In genomic region chr21:39347537-39347936, GRCh38 we compare ENCODE assay signal across 8 cellular contexts. TPM values are rescaled to one million over a fixed set of nuclear protein-coding genes. Genes with fewer than 3 reads are reported as not detected.
DNase-seq lines count a peak whose midpoint lies in the region; ATAC-seq and TF ChIP-seq lines count a peak whose summit lies in the region.

No MANE protein-coding gene starts in this region.

- H3K9me3 ChIP-seq in OCI-LY3 (ENCODE audit: insufficient read depth, low read length) (no peaks in the 10 kb centered on the region), endocrine pancreas (ENCODE audit: control insufficient read depth, low read length) (no peaks in the 10 kb centered on the region), neuronal stem cell (replicated peaks in 1 of 2; ENCODE audit: control insufficient read depth in 2 of 2, insufficient read depth in 1 of 2, low read depth in 1 of 2, low read length in 2 of 2) (no peaks in the 10 kb centered on the region)

- no peak overlapping the region for H3K23ac ChIP-seq in neuronal stem cell (ENCODE audit: low read depth, low read length, poor library complexity)

- intact Hi-C loops in Calu3 (cut with micrococcal nuclease; ENCODE audit: unreplicated experiment): loop anchor here (5.0 kb wide), 1 partner anchor 35 kb away; the partner anchor contains the start of gene BRWD1

- no peak overlapping the region for H4K91ac ChIP-seq in neuronal stem cell (ENCODE audit: low read depth, low read length, poor library complexity)

- H3K79me1 ChIP-seq in neuronal stem cell (ENCODE audit: low read depth, low read length): no peaks in the 10 kb centered on the region

- H3K27ac ChIP-seq in OCI-LY3 (ENCODE audit: low read length): no peak overlapping the region
- no peak overlapping the region for H3K27ac ChIP-seq in neuronal stem cell (replicated peaks; ENCODE audit: low read length)

- H3K4me3 Mint-ChIP-seq in Calu3 (ENCODE audit: low read depth, unreplicated experiment): peak overlapping the region; percentile 72

- H2BK15ac ChIP-seq in neuronal stem cell (ENCODE audit: low read length): no peak overlapping the region

- H3K4me1 ChIP-seq in OCI-LY3 (ENCODE audit: low read length) (peaks cover 21% of the 10 kb centered on the region), endocrine pancreas (ENCODE audit: control insufficient read depth, insufficient read depth, low read length) (peaks cover 22% of the 10 kb centered on the region), neuronal stem cell (ENCODE audit: control insufficient read depth in 2 of 2, insufficient read depth in 1 of 2, low read depth in 1 of 2, low read length in 2 of 2) (peaks cover 4 to 20% of the 10 kb centered on the region in 2 donors)

- no peak overlapping the region for H3K14ac ChIP-seq in neuronal stem cell (ENCODE audit: low read length)

- peak overlapping the region; percentile 89 for H3K4me3 ChIP-seq in OCI-LY3 (ENCODE audit: low read length)
- H3K4me3 ChIP-seq in endocrine pancreas (ENCODE audit: control insufficient read depth, insufficient read depth, low read length): peak overlapping the region; percentile 85
- H3K4me3 ChIP-seq in neuronal stem cell (ENCODE audit: low read length in 2 of 2): peak overlapping the region; percentile 78 to 95

- H2AK5ac ChIP-seq in neuronal stem cell (ENCODE audit: low read depth, low read length): no peak overlapping the region

- H3K4me1 Mint-ChIP-seq in Calu3 (ENCODE audit: low read depth, unreplicated experiment): peaks cover 34% of the 10 kb centered on the region

- H2BK12ac ChIP-seq in neuronal stem cell (ENCODE audit: low read length): no peak overlapping the region

- no peak overlapping the region for H3K27ac Mint-ChIP-seq in Calu3 (ENCODE audit: unreplicated experiment)

- peak overlapping the region; percentile 76 for H3K9ac ChIP-seq in OCI-LY3 (ENCODE audit: low read length)
- H3K9ac ChIP-seq in endocrine pancreas (ENCODE audit: control insufficient read depth, insufficient read depth, low read length): peak overlapping the region; percentile 5
- H3K9ac ChIP-seq in neuronal stem cell (ENCODE audit: low read depth, low read length, poor library complexity): no peak overlapping the region

- H3K79me2 ChIP-seq in OCI-LY3 (ENCODE audit: low read length): peaks cover 42% of the 10 kb centered on the region

- WGBS in neuronal stem cell (ENCODE audit: extremely low coverage in 2 of 2, insufficient read length in 2 of 2, insufficient replicate concordance in 1 of 2), 2 donors: no CpG with 5 or more reads among the region's 10 CpGs

- H3K36me3 ChIP-seq in OCI-LY3 (replicated peaks; ENCODE audit: low read depth, low read length) (peaks cover 41% of the 10 kb centered on the region), endocrine pancreas (ENCODE audit: control insufficient read depth, insufficient read depth, low read length) (peaks cover 3% of the 10 kb centered on the region), neuronal stem cell (replicated peaks in 1 of 2; ENCODE audit: control insufficient read depth in 2 of 2, insufficient read depth in 2 of 2, low read length in 2 of 2) (peaks cover 20 to 54% of the 10 kb centered on the region in 2 donors)

- H3K18ac ChIP-seq in neuronal stem cell (ENCODE audit: low read length): no peak overlapping the region

- no peak overlapping the region for H2BK5ac ChIP-seq in neuronal stem cell (ENCODE audit: low read length)

- H3K4ac ChIP-seq in neuronal stem cell (ENCODE audit: low read length): no peak overlapping the region

- no peak overlapping the region for H2AFZ ChIP-seq in OCI-LY3 (ENCODE audit: low read depth, low read length)
- no peak overlapping the region for H2AFZ ChIP-seq in neuronal stem cell (ENCODE audit: low read length)

- CTCF ChIA-PET in Calu3 (lab: Charles Lee): interaction anchor here (1.5 kb wide), 1 partner anchor 40 kb away, joined by 11 read pairs; no protein-coding TSS in a partner anchor

- peaks cover 22% of the 10 kb centered on the region for H4K20me1 ChIP-seq in OCI-LY3 (ENCODE audit: insufficient read depth, low read length)

- no peak overlapping the region for H2BK120ac ChIP-seq in neuronal stem cell (ENCODE audit: low read depth, low read length)

- TF ChIP-seq CTCF in Calu3 (IDR thresholded peaks at IDR 0.05; ENCODE audit: unreplicated experiment) (no peak), OCI-LY3 (IDR thresholded peaks at IDR 0.05; ENCODE audit: low read depth, low read length) (no peak)

- H3K36me3 Mint-ChIP-seq in Calu3 (ENCODE audit: insufficient read depth, unreplicated experiment): peaks cover 62% of the 10 kb centered on the region

- H4K8ac ChIP-seq in neuronal stem cell (ENCODE audit: low read depth, low read length): no peak overlapping the region

- no peak for ATAC-seq in GM21723 (IDR thresholded peaks at IDR 0.05; ENCODE audit: unreplicated experiment)

- DNase-seq in Calu3: no peak
- no peak for DNase-seq in neuronal stem cell (ENCODE audit: low spot score)
- DNase-seq in effector CD4-positive, alpha-beta T cell: no peak
- no peak for DNase-seq in NCI-H2081 (lab: John Stamatoyannopoulos, UW)
- no peak for DNase-seq in DMS153 treated with DMSO at 0.1 percent for 48 hours (lab: John Stamatoyannopoulos, UW; ENCODE audit: unreplicated experiment)

- H3K27me3 Mint-ChIP-seq in Calu3 (ENCODE audit: unreplicated experiment): no peaks in the 10 kb centered on the region

- no peaks in the 10 kb centered on the region for H3K9me3 Mint-ChIP-seq in Calu3 (ENCODE audit: low read depth, unreplicated experiment)

- no peaks in the 10 kb centered on the region for H3K27me3 ChIP-seq in OCI-LY3 (ENCODE audit: low read depth, low read length)
- no peaks in the 10 kb centered on the region for H3K27me3 ChIP-seq in endocrine pancreas (ENCODE audit: control insufficient read depth, insufficient read depth, low read length)
- H3K27me3 ChIP-seq in neuronal stem cell (ENCODE audit: control insufficient read depth in 3 of 3, insufficient read depth in 3 of 3, low read depth in 1 of 3, low read length in 3 of 3): no peaks in the 10 kb centered on the region

- H3K4me2 ChIP-seq in OCI-LY3 (ENCODE audit: low read length): peak overlapping the region; percentile 83
- H3K4me2 ChIP-seq in neuronal stem cell (ENCODE audit: insufficient read depth, low read length, poor library complexity, severe bottlenecking): peak overlapping the region; percentile 65

- TSS peak; percentile 28 for BruUV-seq in Calu3 (replicated peaks; lab: Mats Ljungman, UMichigan)

RNA-seq across cellular contexts. Expression of gene HMGN1, which starts 1.4 kb away (rescaled TPM):
- total RNA-seq in Calu3 (2022): 244 and 262 TPM in 2 replicates
- 572 TPM for polyA plus RNA-seq in neuronal stem cell (2013, experiment 1 of 2)
- polyA plus RNA-seq in neuronal stem cell (2013, experiment 2 of 2): 584 TPM

RNA-seq across cellular contexts. Expression of gene BRWD1, which starts 34.1 kb away (rescaled TPM):
- total RNA-seq in Calu3 (2022): 27.6 and 28.8 TPM in 2 replicates
- polyA plus RNA-seq in neuronal stem cell (2013, experiment 1 of 2): 18.5 TPM
- polyA plus RNA-seq in neuronal stem cell (2013, experiment 2 of 2): 19.3 TPM
